In genomic region chr17:44315760-44316731, GRCh38 we compare ENCODE assay signal across 11 cellular contexts. TPM values are rescaled to one million over a fixed set of nuclear protein-coding genes. Genes with fewer than 3 reads are reported as not detected.
DNase-seq lines count a peak whose midpoint lies in the region; ATAC-seq lines count a peak whose summit lies in the region.
"Had no signal": no experiment of that assay in that cellular context is flagged by ENCODE, and none has a peak within 500 bp of the region (broad histone marks: within the 10 kb centered on the region; RNA-seq: fewer than 3 reads in every experiment).

No MANE protein-coding gene starts in this region.

- ATAC-seq in stimulated activated naive CD8-positive, alpha-beta T cell treated with anti-CD3 and anti-CD28 coated beads, Interleukin-15, Interleukin-2, amounts not matched to agents 100 U/mL and 50 U/mL, for 24 hours, result no peak
- ATAC-seq in HG03196 (IDR thresholded peaks at IDR 0.05; ENCODE audit: unreplicated experiment), result no peak

- H3K4me3 ChIP-seq in iPS-18c (ENCODE audit: insufficient read depth, low read depth, low read length), result peak overlapping the region; percentile 56
- H3K4me3 ChIP-seq: SJCRH30 had no signal

- H3K4me3 Mint-ChIP-seq in stimulated activated naive CD8-positive, alpha-beta T cell treated with anti-CD3 and anti-CD28 coated beads, Interleukin-15, Interleukin-2, amounts not matched to agents 100 ng/mL and 50 ng/mL, for 24 hours, result peak overlapping the region; percentile 77
- H3K4me3 Mint-ChIP-seq in activated CD4-positive, alpha-beta memory T cell treated with anti-CD3 and anti-CD28 coated beads for 36 hours, result peak overlapping the region; percentile 61

- peaks cover 11% of the 10 kb centered on the region for H3K4me1 Mint-ChIP-seq in stimulated activated naive CD8-positive, alpha-beta T cell treated with anti-CD3 and anti-CD28 coated beads, Interleukin-15, Interleukin-2, amounts not matched to agents 100 ng/mL and 50 ng/mL, for 24 hours (ENCODE audit: low read depth)
- peaks cover 10% of the 10 kb centered on the region for H3K4me1 Mint-ChIP-seq in activated CD4-positive, alpha-beta memory T cell treated with anti-CD3 and anti-CD28 coated beads for 36 hours (ENCODE audit: low read depth)

- H3K9me3 ChIP-seq in iPS-18c (ENCODE audit: control insufficient read depth, insufficient read depth, low read length), result peaks cover 2% of the 10 kb centered on the region
- H3K9me3 ChIP-seq: SJCRH30 had no signal

- no peak for DNase-seq in stimulated activated naive CD8-positive, alpha-beta T cell treated with anti-CD3 and anti-CD28 coated beads, Interleukin-15, Interleukin-2, amounts not matched to agents 100 U/mL and 50 U/mL, for 24 hours
- DNase-seq in activated CD4-positive, alpha-beta memory T cell treated with anti-CD3 and anti-CD28 coated beads for 36 hours, result no peak
- DNase-seq in caudate nucleus (lab: John Stamatoyannopoulos, UW) (no peak), NCI-H1694 treated with DMSO at 0.1 percent for 48 hours (lab: John Stamatoyannopoulos, UW) (no peak), NCI-H1048 (lab: John Stamatoyannopoulos, UW) (no peak)
- DNase-seq: activated effector memory CD4-positive, alpha-beta T cell treated with Interleukin-2 at 50 U/mL for 16 hours; SJCRH30 had no signal

- CTCF ChIA-PET in activated CD4-positive, alpha-beta memory T cell treated with anti-CD3 and anti-CD28 coated beads for 36 hours (lab: Charles Lee), result interaction anchor here (1.1 to 1.3 kb wide), 6 partner anchors 11 to 113 kb away, joined by 3 to 6 read pairs (median 4); no protein-coding TSS in a partner anchor

- no peak overlapping the region for H3K27ac Mint-ChIP-seq in stimulated activated naive CD8-positive, alpha-beta T cell treated with anti-CD3 and anti-CD28 coated beads, Interleukin-15, Interleukin-2, amounts not matched to agents 100 ng/mL and 50 ng/mL, for 24 hours
- no peak overlapping the region for H3K27ac Mint-ChIP-seq in activated CD4-positive, alpha-beta memory T cell treated with anti-CD3 and anti-CD28 coated beads for 36 hours

- peaks cover 36% of the 10 kb centered on the region for H3K27me3 Mint-ChIP-seq in stimulated activated naive CD8-positive, alpha-beta T cell treated with anti-CD3 and anti-CD28 coated beads, Interleukin-15, Interleukin-2, amounts not matched to agents 100 ng/mL and 50 ng/mL, for 24 hours
- peaks cover 29% of the 10 kb centered on the region for H3K27me3 Mint-ChIP-seq in activated CD4-positive, alpha-beta memory T cell treated with anti-CD3 and anti-CD28 coated beads for 36 hours

- peaks cover 6% of the 10 kb centered on the region for H3K36me3 Mint-ChIP-seq in stimulated activated naive CD8-positive, alpha-beta T cell treated with anti-CD3 and anti-CD28 coated beads, Interleukin-15, Interleukin-2, amounts not matched to agents 100 ng/mL and 50 ng/mL, for 24 hours (ENCODE audit: low read depth)
- H3K36me3 Mint-ChIP-seq in activated CD4-positive, alpha-beta memory T cell treated with anti-CD3 and anti-CD28 coated beads for 36 hours, result peaks cover 6% of the 10 kb centered on the region

- intact Hi-C loops in activated CD4-positive, alpha-beta memory T cell treated with anti-CD3 and anti-CD28 coated beads for 36 hours (cut with micrococcal nuclease), result no loop called here

- H3K9me3 Mint-ChIP-seq in stimulated activated naive CD8-positive, alpha-beta T cell treated with anti-CD3 and anti-CD28 coated beads, Interleukin-15, Interleukin-2, amounts not matched to agents 100 ng/mL and 50 ng/mL, for 24 hours, result no peaks in the 10 kb centered on the region
- no peaks in the 10 kb centered on the region for H3K9me3 Mint-ChIP-seq in activated CD4-positive, alpha-beta memory T cell treated with anti-CD3 and anti-CD28 coated beads for 36 hours

- H3K27ac ChIP-seq in caudate nucleus (ENCODE audit: low read depth, low read length), result no peak overlapping the region
- H3K27ac ChIP-seq: epithelial cell of prostate, SJCRH30 had no signal

- POLR2A ChIA-PET in activated CD4-positive, alpha-beta memory T cell treated with anti-CD3 and anti-CD28 coated beads for 36 hours (lab: Charles Lee), result interaction anchor here (1.9 kb wide), 1 partner anchor 8 kb away, joined by 5 read pairs; the partner anchor contains the start of gene SLC25A39

RNA-seq across cellular contexts. Expression of gene RUNDC3A, which starts 7.6 kb away (rescaled TPM):
- total RNA-seq in activated CD4-positive, alpha-beta memory T cell treated with anti-CD3 and anti-CD28 coated beads for 36 hours, result not detected

RNA-seq across cellular contexts. Expression of gene SLC25A39, which starts 8.6 kb away (rescaled TPM):
- 100 to 1,000 TPM; 121 to 122 TPM for total RNA-seq in activated CD4-positive, alpha-beta memory T cell treated with anti-CD3 and anti-CD28 coated beads for 36 hours

RNA-seq across cellular contexts. Expression of gene GRN, which starts 29.1 kb away (rescaled TPM):
- 10 to 100 TPM; 59.7 to 62.4 TPM for total RNA-seq in activated CD4-positive, alpha-beta memory T cell treated with anti-CD3 and anti-CD28 coated beads for 36 hours

RNA-seq across cellular contexts. Expression of gene FAM171A2, which starts 47.6 kb away (rescaled TPM):
- total RNA-seq in activated CD4-positive, alpha-beta memory T cell treated with anti-CD3 and anti-CD28 coated beads for 36 hours, result under 1 TPM; 0.19 to 0.21 TPM

RNA-seq across cellular contexts. Expression of gene SLC4A1, which starts 48.1 kb away (rescaled TPM):
- total RNA-seq in activated CD4-positive, alpha-beta memory T cell treated with anti-CD3 and anti-CD28 coated beads for 36 hours, result not detected
